Comparison of ENCODE assay signal across 32 cellular contexts in the genomic region with DNA sequence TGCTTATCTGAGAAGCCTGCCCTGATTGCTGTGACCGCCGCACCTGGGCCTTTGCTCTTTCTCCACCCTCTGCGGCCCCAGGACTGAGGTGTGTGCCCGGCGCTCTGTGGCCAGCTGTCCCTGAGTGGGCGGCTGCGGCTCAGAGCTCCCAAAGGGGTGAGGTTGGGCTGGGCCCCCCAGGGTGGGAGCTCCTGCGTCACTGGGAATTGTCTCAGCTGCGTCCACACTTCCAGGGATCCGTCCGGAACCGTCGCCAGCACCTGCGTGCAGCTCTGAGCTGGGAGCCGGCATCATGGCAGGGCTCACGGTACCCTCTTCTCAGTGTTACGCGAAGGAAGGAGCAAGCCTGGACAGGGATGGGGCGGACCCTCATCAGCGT. TPM values are rescaled to one million over a fixed set of nuclear protein-coding genes. Genes with fewer than 3 reads are reported as not detected.
"Had no signal": no experiment of that assay in that cellular context is flagged by ENCODE, and none has a peak within 500 bp of the region (broad histone marks: within the 10 kb centered on the region; RNA-seq: fewer than 3 reads in every experiment).

No MANE protein-coding gene starts in this region.

- H3K36me3 ChIP-seq: MG63, Peyer's patch, WERI-Rb-1 had no signal

- H3K27ac Mint-ChIP-seq: activated CD4-positive, alpha-beta T cell treated with anti-CD3 and anti-CD28 coated beads, Interleukin-2, amount 10 ng/mL, durations not matched to agents 24 days and 14 days; activated CD8-positive, alpha-beta T cell treated with anti-CD3 and anti-CD28 coated beads for 36 hours; activated naive CD8-positive, alpha-beta T cell treated with anti-CD3 and anti-CD28 coated beads for 36 hours; activated T-cell treated with anti-CD3 and anti-CD28 coated beads, Interleukin-2, amount 50 U/mL, for 72 hours; activated T-helper 17 cell treated with anti-CD3 and anti-CD28 coated beads, Interleukin-2, amount 50 U/mL, for 72 hours had no signal

- H3K9me3 ChIP-seq: MG63, Peyer's patch had no signal

- H3K27me3 Mint-ChIP-seq: activated CD4-positive, alpha-beta T cell treated with anti-CD3 and anti-CD28 coated beads, Interleukin-2, amount 10 ng/mL, durations not matched to agents 24 days and 14 days; activated CD8-positive, alpha-beta T cell treated with anti-CD3 and anti-CD28 coated beads for 36 hours; activated naive CD8-positive, alpha-beta T cell treated with anti-CD3 and anti-CD28 coated beads for 36 hours had no signal

- H3K4me1 ChIP-seq: Peyer's patch had no signal

- H3K4me3 ChIP-seq: MG63, Peyer's patch had no signal

- ATAC-seq: activated CD8-positive, alpha-beta T cell treated with anti-CD3 and anti-CD28 coated beads for 36 hours; activated T-cell treated with anti-CD3 and anti-CD28 coated beads, Interleukin-2, amount 50 U/mL, for 72 hours; activated T-helper 17 cell treated with anti-CD3 and anti-CD28 coated beads, Interleukin-2, amount 50 U/mL, for 72 hours; PC-3; Right ventricle myocardium inferior had no signal

- H3K4me3 Mint-ChIP-seq: activated CD4-positive, alpha-beta T cell treated with anti-CD3 and anti-CD28 coated beads, Interleukin-2, amount 10 ng/mL, durations not matched to agents 24 days and 14 days; activated CD8-positive, alpha-beta T cell treated with anti-CD3 and anti-CD28 coated beads for 36 hours; activated naive CD8-positive, alpha-beta T cell treated with anti-CD3 and anti-CD28 coated beads for 36 hours; activated T-cell treated with anti-CD3 and anti-CD28 coated beads, Interleukin-2, amount 50 U/mL, for 72 hours; activated T-helper 17 cell treated with anti-CD3 and anti-CD28 coated beads, Interleukin-2, amount 50 U/mL, for 72 hours; central memory CD8-positive, alpha-beta T cell had no signal

- DNase-seq: activated CD4-positive, alpha-beta T cell treated with anti-CD3 and anti-CD28 coated beads, Interleukin-2, amount 10 ng/mL, durations not matched to agents 24 days and 14 days; activated CD4-positive, alpha-beta T cell treated with anti-CD3 and anti-CD28 coated beads, Interleukin-2, amount 50 U/mL, for 4 hours; activated CD8-positive, alpha-beta T cell treated with anti-CD3 and anti-CD28 coated beads for 36 hours; activated effector memory CD4-positive, alpha-beta T cell treated with anti-CD3 and anti-CD28 coated beads, Interleukin-2, amount 50 U/mL, for 16 hours; activated naive CD4-positive, alpha-beta T cell; activated naive CD4-positive, alpha-beta T cell treated with anti-CD3 and anti-CD28 coated beads, Interleukin-2, amount 50 U/mL, for 16 hours; activated naive CD8-positive, alpha-beta T cell treated with anti-CD3 and anti-CD28 coated beads for 36 hours; activated T-cell treated with anti-CD3 and anti-CD28 coated beads, Interleukin-2, amount 50 U/mL, for 1 hour; activated T-cell treated with anti-CD3 and anti-CD28 coated beads, Interleukin-2, amount 50 U/mL, for 72 hours; anterior cingulate cortex; brain microvascular endothelial cell; Kasumi-1; KG1; MG63; NCI-H1048; NCI-H1105 treated with DMSO at 0.1 percent for 48 hours; NCI-H1436; NCI-H1694; NCI-H1930; NCI-H2081 treated with DMSO at 0.1 percent for 48 hours; NCI-H345; NCI-H524 treated with DMSO at 0.1 percent for 48 hours; PC-3; Peyer's patch; SIG-M5; T1000; WERI-Rb-1 had no signal

- H3K4me1 Mint-ChIP-seq: activated T-helper 17 cell treated with anti-CD3 and anti-CD28 coated beads, Interleukin-2, amount 50 U/mL, for 72 hours; central memory CD8-positive, alpha-beta T cell had no signal

- H3K27ac ChIP-seq: brain microvascular endothelial cell, Peyer's patch, RWPE1, WERI-Rb-1 had no signal

- H3K27me3 ChIP-seq: brain microvascular endothelial cell, MG63, Peyer's patch had no signal

- H3K36me3 Mint-ChIP-seq: activated naive CD8-positive, alpha-beta T cell treated with anti-CD3 and anti-CD28 coated beads for 36 hours had no signal

- H3K9me3 Mint-ChIP-seq: activated CD4-positive, alpha-beta T cell treated with anti-CD3 and anti-CD28 coated beads, Interleukin-2, amount 10 ng/mL, durations not matched to agents 24 days and 14 days; activated CD8-positive, alpha-beta T cell treated with anti-CD3 and anti-CD28 coated beads for 36 hours; activated naive CD8-positive, alpha-beta T cell treated with anti-CD3 and anti-CD28 coated beads for 36 hours; activated T-cell treated with anti-CD3 and anti-CD28 coated beads, Interleukin-2, amount 50 U/mL, for 72 hours; activated T-helper 17 cell treated with anti-CD3 and anti-CD28 coated beads, Interleukin-2, amount 50 U/mL, for 72 hours; central memory CD8-positive, alpha-beta T cell had no signal

RNA-seq across cellular contexts. Expression of gene ZNF469, which starts 24.3 kb away (rescaled TPM):
- total RNA-seq: SK-MEL-5 had no signal
